In genomic region chr22:30326704-30327362, GRCh38 we compare ENCODE assay signal across 8 cellular contexts. TPM values are rescaled to one million over a fixed set of nuclear protein-coding genes. Genes with fewer than 3 reads are reported as not detected.
DNase-seq lines count a peak whose midpoint lies in the region; ATAC-seq and TF ChIP-seq lines count a peak whose summit lies in the region.

A gene with protein sequence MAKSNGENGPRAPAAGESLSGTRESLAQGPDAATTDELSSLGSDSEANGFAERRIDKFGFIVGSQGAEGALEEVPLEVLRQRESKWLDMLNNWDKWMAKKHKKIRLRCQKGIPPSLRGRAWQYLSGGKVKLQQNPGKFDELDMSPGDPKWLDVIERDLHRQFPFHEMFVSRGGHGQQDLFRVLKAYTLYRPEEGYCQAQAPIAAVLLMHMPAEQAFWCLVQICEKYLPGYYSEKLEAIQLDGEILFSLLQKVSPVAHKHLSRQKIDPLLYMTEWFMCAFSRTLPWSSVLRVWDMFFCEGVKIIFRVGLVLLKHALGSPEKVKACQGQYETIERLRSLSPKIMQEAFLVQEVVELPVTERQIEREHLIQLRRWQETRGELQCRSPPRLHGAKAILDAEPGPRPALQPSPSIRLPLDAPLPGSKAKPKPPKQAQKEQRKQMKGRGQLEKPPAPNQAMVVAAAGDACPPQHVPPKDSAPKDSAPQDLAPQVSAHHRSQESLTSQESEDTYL (minus strand): TSS chr22:30326941. CDS start chr22:30326881, 60 bp downstream.

- intact Hi-C loops in activated T-helper 2 cell treated with anti-CD3 and anti-CD28 coated beads, Interferon-gamma antibody, Interleukin-2, Interleukin-4, amounts not matched to agents 10 μg/mL and 5 μg/mL and 100 μg/mL, durations not matched to agents 14 hours and 24 hours and 36 hours (cut with micrococcal nuclease) = loop anchor here (1.0 to 5.0 kb wide), 4 partner anchors 21 to 225 kb away; partner anchors contain the start of genes CCDC157 and SF3A1

- H3K27ac ChIP-seq in RWPE1 = peak within 1 kb of the TSS; percentile 81

- peak; percentile 94 for DNase-seq in Daoy (ENCODE audit: low read depth)
- peak; percentile 58 for DNase-seq in GOT3 (lab: John Stamatoyannopoulos, UW)
- DNase-seq in LNCaP clone FGC (ENCODE audit: low read depth) = peak; percentile 80
- DNase-seq in RWPE1 (ENCODE audit: low spot score) = peak; percentile 97
- peak; percentile 91 for DNase-seq in activated T-helper 2 cell treated with anti-CD3 and anti-CD28 coated beads, Interferon-gamma antibody, Interleukin-2, Interleukin-4, amounts not matched to agents 10 μg/mL and 5 μg/mL and 100 μg/mL, durations not matched to agents 14 hours and 24 hours and 36 hours (ENCODE audit: low spot score)
- peak; percentile 70 for DNase-seq in fibroblast of peridontal ligament (ENCODE audit: extremely low read depth)
- peak; percentile 85 to 98 (median 93) for DNase-seq in naive thymus-derived CD8-positive, alpha-beta T cell
- DNase-seq in stimulated activated naive B cell treated with anti-CD40 and anti-IgM and Interleukin-4, amounts not matched to agents 10 μg/mL and 1 μg/mL and 100 μg/mL, for 72 hours = peak; percentile 88

- peaks cover 47% of the 10 kb centered on the region for H3K4me1 Mint-ChIP-seq in activated T-helper 2 cell treated with anti-CD3 and anti-CD28 coated beads, Interferon-gamma antibody, Interleukin-2, Interleukin-4, amounts not matched to agents 10 μg/mL and 5 μg/mL and 100 μg/mL, durations not matched to agents 14 hours and 24 hours and 36 hours (ENCODE audit: low read depth)
- H3K4me1 Mint-ChIP-seq in naive thymus-derived CD8-positive, alpha-beta T cell = peaks cover 31 to 54% (median 48%) of the 10 kb centered on the region in 4 donors
- H3K4me1 Mint-ChIP-seq in stimulated activated naive B cell treated with anti-CD40 and anti-IgM and Interleukin-4, amounts not matched to agents 10 μg/mL and 1 μg/mL and 100 μg/mL, for 72 hours = peaks cover 35 to 57% of the 10 kb centered on the region in 2 donors

- H3K27ac Mint-ChIP-seq in activated T-helper 2 cell treated with anti-CD3 and anti-CD28 coated beads, Interferon-gamma antibody, Interleukin-2, Interleukin-4, amounts not matched to agents 10 μg/mL and 5 μg/mL and 100 μg/mL, durations not matched to agents 14 hours and 24 hours and 36 hours = peak within 1 kb of the TSS; percentile 75
- H3K27ac Mint-ChIP-seq in naive thymus-derived CD8-positive, alpha-beta T cell = peak within 1 kb of the TSS; percentile 86 to 98 (median 94)
- peak within 1 kb of the TSS; percentile 94 for H3K27ac Mint-ChIP-seq in stimulated activated naive B cell treated with anti-CD40 and anti-IgM and Interleukin-4, amounts not matched to agents 10 μg/mL and 1 μg/mL and 100 μg/mL, for 72 hours

- POLR2A ChIA-PET in RWPE1 (lab: Yijun Ruan, JAX; ENCODE audit: low non-redundant PET) = no interaction called here
- POLR2A ChIA-PET in naive thymus-derived CD8-positive, alpha-beta T cell (lab: Charles Lee) = interaction anchor here (0.5 to 18.7 kb wide), 17 partner anchors 12 to 959 kb away, joined by 3 to 424 read pairs (median 5); partner anchors contain the start of genes CASTOR1, CCDC157, PES1 and RNF215

- peak within 1 kb of the TSS; percentile 75 for H3K4me3 ChIP-seq in LNCaP clone FGC (ENCODE audit: low read depth, low read length)

- CTCF ChIA-PET in RWPE1 (lab: Yijun Ruan, JAX) = interaction anchor here (0.5 to 1.3 kb wide), 2 partner anchors 39 to 268 kb away, joined by 3 to 4 read pairs; no protein-coding TSS in a partner anchor

- no peaks in the 10 kb centered on the region for H3K27me3 Mint-ChIP-seq in activated T-helper 2 cell treated with anti-CD3 and anti-CD28 coated beads, Interferon-gamma antibody, Interleukin-2, Interleukin-4, amounts not matched to agents 10 μg/mL and 5 μg/mL and 100 μg/mL, durations not matched to agents 14 hours and 24 hours and 36 hours (ENCODE audit: low read depth)
- no peaks in the 10 kb centered on the region for H3K27me3 Mint-ChIP-seq in naive thymus-derived CD8-positive, alpha-beta T cell
- no peaks in the 10 kb centered on the region for H3K27me3 Mint-ChIP-seq in stimulated activated naive B cell treated with anti-CD40 and anti-IgM and Interleukin-4, amounts not matched to agents 10 μg/mL and 1 μg/mL and 100 μg/mL, for 72 hours

- TF ChIP-seq CTCF in LNCaP clone FGC (IDR thresholded peaks at IDR 0.05; ENCODE audit: control insufficient read depth, extremely low read depth, insufficient read depth) (no peak), RWPE1 (conservative IDR thresholded peaks at IDR 0.05; ENCODE audit: low read depth) (no peak)

- H3K36me3 Mint-ChIP-seq in activated T-helper 2 cell treated with anti-CD3 and anti-CD28 coated beads, Interferon-gamma antibody, Interleukin-2, Interleukin-4, amounts not matched to agents 10 μg/mL and 5 μg/mL and 100 μg/mL, durations not matched to agents 14 hours and 24 hours and 36 hours (ENCODE audit: low read depth) = peaks cover 60% of the 10 kb centered on the region
- H3K36me3 Mint-ChIP-seq in naive thymus-derived CD8-positive, alpha-beta T cell = peaks cover 0 to 35% (median 12%) of the 10 kb centered on the region in 3 donors
- peaks cover 19 to 28% of the 10 kb centered on the region in 2 donors for H3K36me3 Mint-ChIP-seq in stimulated activated naive B cell treated with anti-CD40 and anti-IgM and Interleukin-4, amounts not matched to agents 10 μg/mL and 1 μg/mL and 100 μg/mL, for 72 hours

- ATAC-seq in naive thymus-derived CD8-positive, alpha-beta T cell = peak; percentile 87
- peak; percentile 92 to 93 for ATAC-seq in stimulated activated naive B cell treated with anti-CD40 and anti-IgM and Interleukin-4, amounts not matched to agents 10 μg/mL and 1 μg/mL and 100 μg/mL, for 72 hours (replicated peaks)

- no peaks in the 10 kb centered on the region for H3K9me3 Mint-ChIP-seq in activated T-helper 2 cell treated with anti-CD3 and anti-CD28 coated beads, Interferon-gamma antibody, Interleukin-2, Interleukin-4, amounts not matched to agents 10 μg/mL and 5 μg/mL and 100 μg/mL, durations not matched to agents 14 hours and 24 hours and 36 hours
- no peaks in the 10 kb centered on the region for H3K9me3 Mint-ChIP-seq in naive thymus-derived CD8-positive, alpha-beta T cell
- H3K9me3 Mint-ChIP-seq in stimulated activated naive B cell treated with anti-CD40 and anti-IgM and Interleukin-4, amounts not matched to agents 10 μg/mL and 1 μg/mL and 100 μg/mL, for 72 hours = no peaks in the 10 kb centered on the region

- H3K4me3 Mint-ChIP-seq in activated T-helper 2 cell treated with anti-CD3 and anti-CD28 coated beads, Interferon-gamma antibody, Interleukin-2, Interleukin-4, amounts not matched to agents 10 μg/mL and 5 μg/mL and 100 μg/mL, durations not matched to agents 14 hours and 24 hours and 36 hours (ENCODE audit: low read depth) = peak within 1 kb of the TSS; percentile 76
- H3K4me3 Mint-ChIP-seq in naive thymus-derived CD8-positive, alpha-beta T cell = peak within 1 kb of the TSS; percentile 89 to 98 (median 92)
- peak within 1 kb of the TSS; percentile 91 to 92 for H3K4me3 Mint-ChIP-seq in stimulated activated naive B cell treated with anti-CD40 and anti-IgM and Interleukin-4, amounts not matched to agents 10 μg/mL and 1 μg/mL and 100 μg/mL, for 72 hours

RNA-seq across cellular contexts. Expression of the gene that starts here (rescaled TPM):
- total RNA-seq in Daoy (2014; rRNA removed; shearing (Covaris generic)) = 20.8 and 35.5 TPM in 2 replicates
- 26.8 and 29.4 TPM in 2 replicates for total RNA-seq in activated T-helper 2 cell treated with anti-CD3 and anti-CD28 coated beads, Interferon-gamma antibody, Interleukin-2, Interleukin-4, amounts not matched to agents 10 μg/mL and 5 μg/mL and 100 μg/mL, durations not matched to agents 14 hours and 24 hours and 36 hours
- total RNA-seq in naive thymus-derived CD8-positive, alpha-beta T cell = 10 to 100 TPM; 66.7 to 67.7 TPM
- 10 to 100 TPM; 56.7 to 83.4 (median 62.0) TPM for polyA plus RNA-seq in naive thymus-derived CD8-positive, alpha-beta T cell

Comparison
In these comparisons a context has a peak if more than half of its experiments do, and no peak if none do; other contexts are left out.
1. Peak in every context shown above with its lines: DNase-seq, ATAC-seq, H3K4me3 ChIP-seq and H3K27ac ChIP-seq.